Comparison of ENCODE assay signal across 9 cellular contexts in the genomic region with DNA sequence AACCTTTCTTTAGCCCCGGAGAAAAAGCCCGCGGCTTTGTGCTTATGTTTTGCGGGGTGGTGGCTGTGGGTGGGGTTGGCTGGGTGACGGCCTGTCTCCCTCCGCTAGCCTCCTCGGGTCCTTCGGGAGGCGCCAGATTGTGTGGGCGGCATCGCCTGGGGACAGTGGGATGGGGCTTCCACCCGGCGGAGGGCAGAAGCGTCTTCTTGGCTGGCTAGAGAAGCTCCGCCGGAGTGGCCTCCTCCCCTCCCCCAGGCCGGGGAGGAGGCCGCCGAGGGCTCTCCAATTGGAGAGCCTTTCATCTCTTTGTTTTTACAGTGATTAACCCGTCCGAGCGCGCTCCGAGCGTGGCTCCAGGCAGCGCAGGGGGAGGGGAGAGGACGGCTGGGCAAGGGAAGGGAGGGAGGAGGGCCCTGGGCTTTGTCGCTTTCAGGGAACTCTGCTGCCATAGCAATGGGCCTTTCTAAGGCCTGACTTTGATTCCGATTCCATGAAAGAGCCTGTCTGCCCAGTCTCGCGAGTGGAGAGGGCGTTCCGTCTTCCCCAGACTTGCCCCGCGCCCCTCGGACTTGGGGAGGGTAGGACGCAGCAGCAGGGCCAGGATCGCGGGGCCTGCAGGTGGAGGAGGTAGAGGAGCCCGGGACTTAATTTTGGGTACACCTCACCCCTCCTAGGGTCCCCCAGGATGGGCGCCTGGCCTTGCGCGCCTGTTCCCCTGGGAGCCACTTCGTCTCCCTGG. TPM values are rescaled to one million over a fixed set of nuclear protein-coding genes. Genes with fewer than 3 reads are reported as not detected.
DNase-seq lines count a peak whose midpoint lies in the region; ATAC-seq and TF ChIP-seq lines count a peak whose summit lies in the region.
"Had no signal": no experiment of that assay in that cellular context is flagged by ENCODE, and none has a peak within 500 bp of the region (broad histone marks: within the 10 kb centered on the region; RNA-seq: fewer than 3 reads in every experiment).

No MANE protein-coding gene starts in this region.

- peaks cover 3% of the 10 kb centered on the region; the same call in 1 of the 2 replicates for H3K27me3 ChIP-seq in Panc1 (ENCODE audit: control insufficient read depth, insufficient read depth, low read length)

- no TSS peak for BruUV-seq in Panc1 (replicated peaks; lab: Mats Ljungman, UMichigan)

- H3K4me1 Mint-ChIP-seq in activated naive CD4-positive, alpha-beta T cell treated with anti-CD3 and anti-CD28 coated beads, Interleukin-2, amount 10 ng/mL, durations not matched to agents 7 days and 5 days = peaks cover 5% of the 10 kb centered on the region
- peaks cover 4% of the 10 kb centered on the region for H3K4me1 Mint-ChIP-seq in activated CD4-positive, alpha-beta T cell treated with anti-CD3 and anti-CD28 coated beads, Interleukin-2, amount 10 ng/mL, durations not matched to agents 24 days and 14 days

- peaks cover 2% of the 10 kb centered on the region for H3K36me3 Mint-ChIP-seq in activated naive CD4-positive, alpha-beta T cell treated with anti-CD3 and anti-CD28 coated beads, Interleukin-2, amount 10 ng/mL, durations not matched to agents 7 days and 5 days
- peaks cover 2% of the 10 kb centered on the region for H3K36me3 Mint-ChIP-seq in activated CD4-positive, alpha-beta T cell treated with anti-CD3 and anti-CD28 coated beads, Interleukin-2, amount 10 ng/mL, durations not matched to agents 24 days and 14 days (ENCODE audit: low read depth)

- no peak for TF ChIP-seq CTCF in Panc1 (IDR thresholded peaks at IDR 0.05)

- H3K9me3 ChIP-seq in Panc1 (ENCODE audit: control insufficient read depth, insufficient read depth, low read depth, low read length) = no peaks in the 10 kb centered on the region

- no peaks in the 10 kb centered on the region for H3K36me3 ChIP-seq in Panc1 (ENCODE audit: control insufficient read depth, insufficient read depth, low read length)

- no peaks in the 10 kb centered on the region for H3K4me1 ChIP-seq in Panc1 (ENCODE audit: control insufficient read depth, insufficient read depth, low read length)

- in situ Hi-C loops in Panc1 (cut with HindIII; ENCODE audit: low pct_unique_long_range_greater_than_20kb, low sequenced_read_pairs) = no loop called here

- H3K27ac ChIP-seq in Panc1 (ENCODE audit: low read length) = no peak overlapping the region
- H3K27ac ChIP-seq: C4-2B had no signal

- no peak overlapping the region for H3K4me3 Mint-ChIP-seq in activated naive CD4-positive, alpha-beta T cell treated with anti-CD3 and anti-CD28 coated beads, Interleukin-2, amount 10 ng/mL, durations not matched to agents 7 days and 5 days
- no peak overlapping the region for H3K4me3 Mint-ChIP-seq in activated CD4-positive, alpha-beta T cell treated with anti-CD3 and anti-CD28 coated beads, Interleukin-2, amount 10 ng/mL, durations not matched to agents 24 days and 14 days

- no peak overlapping the region for H3K27ac Mint-ChIP-seq in activated naive CD4-positive, alpha-beta T cell treated with anti-CD3 and anti-CD28 coated beads, Interleukin-2, amount 10 ng/mL, durations not matched to agents 7 days and 5 days
- H3K27ac Mint-ChIP-seq in activated CD4-positive, alpha-beta T cell treated with anti-CD3 and anti-CD28 coated beads, Interleukin-2, amount 10 ng/mL, durations not matched to agents 24 days and 14 days = no peak overlapping the region

- CTCF ChIA-PET in activated naive CD4-positive, alpha-beta T cell treated with anti-CD3 and anti-CD28 coated beads, Interleukin-2, amount 10 ng/mL, durations not matched to agents 7 days and 5 days (lab: Charles Lee) = interaction anchor here (1.2 to 1.8 kb wide), 4 partner anchors 26 to 61 kb away, joined by 3 to 6 read pairs (median 4); no protein-coding TSS in a partner anchor
- CTCF ChIA-PET in Panc1 (lab: Charles Lee) = no interaction called here

- peaks cover 92% of the 10 kb centered on the region for H3K27me3 Mint-ChIP-seq in activated naive CD4-positive, alpha-beta T cell treated with anti-CD3 and anti-CD28 coated beads, Interleukin-2, amount 10 ng/mL, durations not matched to agents 7 days and 5 days
- peaks cover 80% of the 10 kb centered on the region for H3K27me3 Mint-ChIP-seq in activated CD4-positive, alpha-beta T cell treated with anti-CD3 and anti-CD28 coated beads, Interleukin-2, amount 10 ng/mL, durations not matched to agents 24 days and 14 days

- DNase-seq in activated naive CD4-positive, alpha-beta T cell treated with anti-CD3 and anti-CD28 coated beads, Interleukin-2, amount 10 ng/mL, durations not matched to agents 7 days and 5 days = peak; percentile 16
- no peak for DNase-seq in activated naive CD4-positive, alpha-beta T cell treated with Interleukin-2 at 50 U/mL for 16 hours
- no peak for DNase-seq in Panc1 (ENCODE audit: low read depth, low spot score)
- peak; percentile 49 for DNase-seq in fibroblast of the conjunctiva (ENCODE audit: low read depth)
- DNase-seq in pons (ENCODE audit: low spot score) = peak; percentile 27
- DNase-seq in activated CD4-positive, alpha-beta T cell treated with anti-CD3 and anti-CD28 coated beads, Interleukin-2, amount 10 ng/mL, durations not matched to agents 24 days and 14 days = no peak

- ATAC-seq in Panc1 (peak; percentile 68), HG02763 (IDR thresholded peaks at IDR 0.05; ENCODE audit: unreplicated experiment) (no peak), HG03139 (IDR thresholded peaks at IDR 0.05; ENCODE audit: unreplicated experiment) (no peak)

- no peaks in the 10 kb centered on the region for H3K9me3 Mint-ChIP-seq in activated naive CD4-positive, alpha-beta T cell treated with anti-CD3 and anti-CD28 coated beads, Interleukin-2, amount 10 ng/mL, durations not matched to agents 7 days and 5 days
- H3K9me3 Mint-ChIP-seq in activated CD4-positive, alpha-beta T cell treated with anti-CD3 and anti-CD28 coated beads, Interleukin-2, amount 10 ng/mL, durations not matched to agents 24 days and 14 days = no peaks in the 10 kb centered on the region

- POLR2A ChIA-PET in Panc1 (lab: Charles Lee) = interaction anchor here (0.6 kb wide), 1 partner anchor 1057 kb away, joined by 3 read pairs; no protein-coding TSS in a partner anchor

- peak overlapping the region in 1 of 2 experiments; percentile 28; a peak in 2 of 4 replicates for H3K4me3 ChIP-seq in Panc1 (ENCODE audit: low read depth in 2 of 2, low read length in 2 of 2)

- intact Hi-C loops in Panc1 (cut with micrococcal nuclease; ENCODE audit: unreplicated experiment) = no loop called here
- intact Hi-C loops in activated CD4-positive, alpha-beta T cell treated with anti-CD3 and anti-CD28 coated beads, Interleukin-2, amount 10 ng/mL, durations not matched to agents 24 days and 14 days (cut with micrococcal nuclease) = loop anchor here (5.0 kb wide), 1 partner anchor 457 kb away; the partner anchor contains the start of gene PITX1

RNA-seq across cellular contexts. Expression of gene TIFAB, which starts 36.7 kb away (rescaled TPM):
- not detected for total RNA-seq in Panc1 (2021; ENCODE audit: unreplicated experiment)
- not detected for polyA plus RNA-seq in Panc1 (2012; ENCODE audit: insufficient read length)
- total RNA-seq in activated CD4-positive, alpha-beta T cell treated with anti-CD3 and anti-CD28 coated beads, Interleukin-2, amount 10 ng/mL, durations not matched to agents 24 days and 14 days = not detected in 2 replicates

RNA-seq across cellular contexts. Expression of gene DCANP1, which starts 41.7 kb away (rescaled TPM):
- not detected for total RNA-seq in Panc1 (2021; ENCODE audit: unreplicated experiment)
- polyA plus RNA-seq in Panc1 (2012; ENCODE audit: insufficient read length) = not detected
- total RNA-seq in activated CD4-positive, alpha-beta T cell treated with anti-CD3 and anti-CD28 coated beads, Interleukin-2, amount 10 ng/mL, durations not matched to agents 24 days and 14 days = not detected in 2 replicates

RNA-seq across cellular contexts. Expression of gene NEUROG1, which starts 46.9 kb away (rescaled TPM):
- not detected for total RNA-seq in Panc1 (2021; ENCODE audit: unreplicated experiment)
- polyA plus RNA-seq in Panc1 (2012; ENCODE audit: insufficient read length) = not detected
- not detected in 2 replicates for total RNA-seq in activated CD4-positive, alpha-beta T cell treated with anti-CD3 and anti-CD28 coated beads, Interleukin-2, amount 10 ng/mL, durations not matched to agents 24 days and 14 days

Comparison
In these comparisons a context has a peak if more than half of its experiments do, and no peak if none do; other contexts are left out.
1. DNase-seq: peak in activated naive CD4-positive, alpha-beta T cell treated with anti-CD3 and anti-CD28 coated beads, Interleukin-2, amount 10 ng/mL, durations not matched to agents 7 days and 5 days (single experiment), fibroblast of the conjunctiva (single experiment) and pons (single experiment); none in activated naive CD4-positive, alpha-beta T cell treated with Interleukin-2 at 50 U/mL for 16 hours (single experiment), Panc1 (single experiment) and activated CD4-positive, alpha-beta T cell treated with anti-CD3 and anti-CD28 coated beads, Interleukin-2, amount 10 ng/mL, durations not matched to agents 24 days and 14 days (single experiment).